ENCODE assay signal across 13 cellular contexts in the genomic region with DNA sequence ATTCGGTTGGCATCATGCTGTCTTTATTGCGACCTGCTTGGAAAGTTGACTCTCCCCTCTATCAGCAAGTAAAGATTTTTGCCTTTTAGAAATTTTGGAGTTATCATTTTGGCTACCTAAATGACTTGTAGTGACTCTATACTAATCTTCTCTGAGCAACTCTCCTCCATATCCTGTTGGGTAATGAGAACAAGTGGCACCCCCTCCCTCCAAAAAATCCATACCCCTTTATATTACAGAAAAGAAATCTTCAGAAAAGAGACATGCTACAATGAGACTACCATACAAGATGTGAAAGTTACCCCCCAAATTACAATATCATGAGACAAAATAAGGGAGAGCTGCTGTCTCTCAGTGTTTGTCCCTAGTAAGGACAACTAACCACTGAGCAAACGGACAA. TPM values are rescaled to one million over a fixed set of nuclear protein-coding genes. Genes with fewer than 3 reads are reported as not detected.
A peak's percentile ranks its signal among the peaks of the same experiment; 100 is the strongest.
DNase-seq lines count a peak whose midpoint lies in the region; ATAC-seq and TF ChIP-seq lines count a peak whose summit lies in the region.
"Had no signal": no experiment of that assay in that cellular context is flagged by ENCODE, and none has a peak within 500 bp of the region (broad histone marks: within the 10 kb centered on the region; RNA-seq: fewer than 3 reads in every experiment).

No MANE protein-coding gene starts in this region.

- no peak overlapping the region for H3K4me3 ChIP-seq in DOHH2 (ENCODE audit: low read length)
- H3K4me3 ChIP-seq in MM.1S (ENCODE audit: low read length), result no peak overlapping the region

- peak overlapping the region; percentile 92 for H3K27ac Mint-ChIP-seq in T-helper 2 cell treated with Interferon-gamma antibody and Interleukin-4, amounts not matched to agents 5 μg/mL and 100 μg/mL, for 36 hours
- H3K27ac Mint-ChIP-seq in immature natural killer cell (peak overlapping the region in 1 of 6 donors; percentile 70), mesothelial cell of epicardium (no peak overlapping the region)
- H3K27ac Mint-ChIP-seq in stimulated activated naive CD8-positive, alpha-beta T cell treated with anti-CD3 and anti-CD28 coated beads, Interleukin-15, amount 100 ng/mL, for 72 hours, result peak overlapping the region; percentile 96 to 99

- ATAC-seq in stimulated activated naive CD8-positive, alpha-beta T cell treated with anti-CD3 and anti-CD28 coated beads, Interleukin-15, amount 100 ng/mL, for 72 hours, result peak; percentile 39
- no peak for ATAC-seq in HG02970 (IDR thresholded peaks at IDR 0.05; ENCODE audit: low FRiP score, unreplicated experiment)

- H3K9me2 ChIP-seq in DOHH2 (replicated peaks; ENCODE audit: control insufficient read depth, low read length) (no peaks in the 10 kb centered on the region), MM.1S (replicated peaks; ENCODE audit: insufficient read depth, low read length) (no peaks in the 10 kb centered on the region)

- no peaks in the 10 kb centered on the region for H3K27me3 Mint-ChIP-seq in T-helper 2 cell treated with Interferon-gamma antibody and Interleukin-4, amounts not matched to agents 5 μg/mL and 100 μg/mL, for 36 hours (ENCODE audit: low read depth)
- peaks cover 6 to 26% (median 8%) of the 10 kb centered on the region in 3 donors for H3K27me3 Mint-ChIP-seq in immature natural killer cell (ENCODE audit: low read depth in 3 of 3)
- H3K27me3 Mint-ChIP-seq in stimulated activated naive CD8-positive, alpha-beta T cell treated with anti-CD3 and anti-CD28 coated beads, Interleukin-15, amount 100 ng/mL, for 72 hours, result no peaks in the 10 kb centered on the region
- H3K27me3 Mint-ChIP-seq in mesothelial cell of epicardium (ENCODE audit: low read depth), result peaks cover 60% of the 10 kb centered on the region

- H3K36me3 ChIP-seq in DOHH2 (ENCODE audit: control insufficient read depth, low read length) (no peaks in the 10 kb centered on the region), MM.1S (replicated peaks; ENCODE audit: insufficient read depth, low read length) (no peaks in the 10 kb centered on the region)

- H3K27ac ChIP-seq in DOHH2 (ENCODE audit: low read depth, low read length) (no peak overlapping the region), MM.1S (ENCODE audit: low read length) (no peak overlapping the region)

- H3K79me2 ChIP-seq in DOHH2 (ENCODE audit: control insufficient read depth, low read length), result no peaks in the 10 kb centered on the region
- no peaks in the 10 kb centered on the region for H3K79me2 ChIP-seq in MM.1S (ENCODE audit: low read length)

- H3K27me3 ChIP-seq in DOHH2 (ENCODE audit: control insufficient read depth, low read length) (no peaks in the 10 kb centered on the region), MM.1S (replicated peaks; ENCODE audit: insufficient read depth, low read length) (peaks cover 18% of the 10 kb centered on the region; the same call in 1 of the 2 replicates)

- H3K9me3 ChIP-seq in DOHH2 (ENCODE audit: control insufficient read depth, insufficient read depth, low read length) (no peaks in the 10 kb centered on the region), MM.1S (replicated peaks; ENCODE audit: insufficient read depth, low read length) (no peaks in the 10 kb centered on the region)

- H2AFZ ChIP-seq in MM.1S (ENCODE audit: low read length), result no peak overlapping the region

- H3K4me2 ChIP-seq in DOHH2 (ENCODE audit: low read length), result 0 out of 2 replicates have a peak overlapping the region, but pooled peaks have one; percentile 17
- H3K4me2 ChIP-seq in MM.1S (ENCODE audit: low read depth, low read length), result no peak overlapping the region

- peak overlapping the region; percentile 91 for H3K4me3 Mint-ChIP-seq in T-helper 2 cell treated with Interferon-gamma antibody and Interleukin-4, amounts not matched to agents 5 μg/mL and 100 μg/mL, for 36 hours
- H3K4me3 Mint-ChIP-seq in immature natural killer cell, result peak overlapping the region; percentile 9 to 58 (median 43)
- H3K4me3 Mint-ChIP-seq in stimulated activated naive CD8-positive, alpha-beta T cell treated with anti-CD3 and anti-CD28 coated beads, Interleukin-15, amount 100 ng/mL, for 72 hours, result peak overlapping the region; percentile 85 to 92
- H3K4me3 Mint-ChIP-seq in mesothelial cell of epicardium, result no peak overlapping the region

- peaks cover 87% of the 10 kb centered on the region for H3K4me1 Mint-ChIP-seq in T-helper 2 cell treated with Interferon-gamma antibody and Interleukin-4, amounts not matched to agents 5 μg/mL and 100 μg/mL, for 36 hours (ENCODE audit: low read depth)
- H3K4me1 Mint-ChIP-seq in immature natural killer cell (peaks cover 25 to 29% of the 10 kb centered on the region in 2 donors), mesothelial cell of epicardium (no peaks in the 10 kb centered on the region)
- H3K4me1 Mint-ChIP-seq in stimulated activated naive CD8-positive, alpha-beta T cell treated with anti-CD3 and anti-CD28 coated beads, Interleukin-15, amount 100 ng/mL, for 72 hours, result peaks cover 44% of the 10 kb centered on the region

- peaks cover 52% of the 10 kb centered on the region for H3K36me3 Mint-ChIP-seq in T-helper 2 cell treated with Interferon-gamma antibody and Interleukin-4, amounts not matched to agents 5 μg/mL and 100 μg/mL, for 36 hours (ENCODE audit: low read depth)
- H3K36me3 Mint-ChIP-seq in immature natural killer cell (peaks cover 0 to 6% (median 5%) of the 10 kb centered on the region in 3 donors), mesothelial cell of epicardium (no peaks in the 10 kb centered on the region)

- H3K4me1 ChIP-seq in DOHH2 (ENCODE audit: control insufficient read depth, low read length) (peaks cover 49% of the 10 kb centered on the region), MM.1S (ENCODE audit: low read length) (no peaks in the 10 kb centered on the region)

- H4K20me1 ChIP-seq in DOHH2 (ENCODE audit: control insufficient read depth, insufficient read depth, low read depth, low read length) (no peaks in the 10 kb centered on the region), MM.1S (ENCODE audit: insufficient read depth, low read length) (no peaks in the 10 kb centered on the region)

- no peaks in the 10 kb centered on the region for H3K9me3 Mint-ChIP-seq in T-helper 2 cell treated with Interferon-gamma antibody and Interleukin-4, amounts not matched to agents 5 μg/mL and 100 μg/mL, for 36 hours
- H3K9me3 Mint-ChIP-seq in immature natural killer cell (peaks cover 0 to 1% (median 0%) of the 10 kb centered on the region in 6 donors), mesothelial cell of epicardium (peaks cover 4% of the 10 kb centered on the region)
- peaks cover 5 to 7% of the 10 kb centered on the region in 2 donors for H3K9me3 Mint-ChIP-seq in stimulated activated naive CD8-positive, alpha-beta T cell treated with anti-CD3 and anti-CD28 coated beads, Interleukin-15, amount 100 ng/mL, for 72 hours

- no peak for DNase-seq in T-helper 2 cell treated with Interferon-gamma antibody and Interleukin-4, amounts not matched to agents 5 μg/mL and 100 μg/mL, for 36 hours (ENCODE audit: low spot score)
- DNase-seq in immature natural killer cell (no peak), MM.1S (no peak), mesothelial cell of epicardium (ENCODE audit: low spot score in 2 of 2, unreplicated experiment in 2 of 2) (no peak)
- DNase-seq in stimulated activated naive CD8-positive, alpha-beta T cell treated with anti-CD3 and anti-CD28 coated beads, Interleukin-15, amount 100 ng/mL, for 72 hours, result no peak
- DNase-seq: foreskin melanocyte, mesendoderm, NCI-H1105 treated with DMSO at 0.1 percent for 48 hours had no signal

- H3K9ac ChIP-seq in MM.1S (ENCODE audit: low read length), result no peak overlapping the region

- no peak for TF ChIP-seq CTCF in DOHH2 (IDR thresholded peaks at IDR 0.05; ENCODE audit: low read depth, low read length, poor library complexity, severe bottlenecking)
- TF ChIP-seq CTCF in MM.1S (IDR thresholded peaks at IDR 0.05; ENCODE audit: low read length), result no peak
- TF ChIP-seq CTCF in mesothelial cell of epicardium (IDR thresholded peaks at IDR 0.05; ENCODE audit: unreplicated experiment), result no peak

- no peaks in the 10 kb centered on the region; the same call in 1 of the 2 replicates for H3F3A ChIP-seq in DOHH2 (ENCODE audit: control insufficient read depth, insufficient read depth)
- no peaks in the 10 kb centered on the region for H3F3A ChIP-seq in MM.1S (ENCODE audit: insufficient read depth, low read length)

RNA-seq across cellular contexts. Expression of a gene that starts 1.2 kb away (rescaled TPM):
- polyA plus RNA-seq in immature natural killer cell, result 10 to 100 TPM; 16.8 to 37.7 (median 26.3) TPM
- not detected in 3 replicates for total RNA-seq in mesothelial cell of epicardium
- total RNA-seq: G401, SK-MEL-5 had no signal

RNA-seq across cellular contexts. Expression of a gene that starts 28.6 kb away (rescaled TPM):
- 1 to 10 TPM; 4.2 to 5.2 (median 4.8) TPM for polyA plus RNA-seq in immature natural killer cell
- 5.0 to 5.7 TPM (median 5.2 TPM) in 3 replicates for total RNA-seq in mesothelial cell of epicardium
- total RNA-seq: G401, SK-MEL-5 had no signal

RNA-seq across cellular contexts. Expression of a gene that starts 40.5 kb away (rescaled TPM):
- polyA plus RNA-seq in immature natural killer cell, result 1 to 10 TPM in 1 of 3 donors, under 1 TPM in 2; 0.17 to 1.5 (median 0.49) TPM
- total RNA-seq in mesothelial cell of epicardium, result 32.3 to 36.9 TPM (median 32.8 TPM) in 3 replicates
- total RNA-seq: G401 had no signal

RNA-seq across cellular contexts. Expression of a gene that starts 47.1 kb away (rescaled TPM):
- not detected for polyA plus RNA-seq in immature natural killer cell
- total RNA-seq in mesothelial cell of epicardium, result 2.3 to 2.5 TPM (median 2.4 TPM) in 3 replicates
- total RNA-seq: pulmonary artery endothelial cell, SK-MEL-5 had no signal
